1 cellular context compared by ENCODE assay signal in the genomic region with DNA sequence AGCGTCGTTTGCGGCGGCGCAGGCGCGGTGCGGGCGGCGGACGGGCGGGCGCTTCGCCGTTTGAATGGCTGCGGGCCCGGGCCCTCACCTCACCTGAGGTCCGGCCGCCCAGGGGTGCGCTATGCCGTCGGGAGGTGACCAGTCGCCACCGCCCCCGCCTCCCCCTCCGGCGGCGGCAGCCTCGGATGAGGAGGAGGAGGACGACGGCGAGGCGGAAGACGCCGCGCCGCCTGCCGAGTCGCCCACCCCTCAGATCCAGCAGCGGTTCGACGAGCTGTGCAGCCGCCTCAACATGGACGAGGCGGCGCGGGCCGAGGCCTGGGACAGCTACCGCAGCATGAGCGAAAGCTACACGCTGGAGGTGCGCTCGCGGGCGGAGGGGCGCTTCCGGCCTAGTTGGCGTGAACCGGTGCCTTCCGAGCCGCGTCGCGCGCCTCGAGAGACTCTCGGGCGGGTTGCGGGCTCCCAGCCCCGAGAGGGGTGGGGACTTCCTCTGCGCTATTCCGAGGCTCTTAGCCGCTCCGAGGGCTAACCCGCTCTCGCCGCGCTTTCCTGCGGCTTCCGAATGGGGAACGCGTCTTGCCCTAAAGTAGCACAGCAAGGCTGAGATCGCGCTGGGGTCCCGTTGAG.
TF ChIP-seq lines count a peak whose summit lies in the region.

A gene with protein sequence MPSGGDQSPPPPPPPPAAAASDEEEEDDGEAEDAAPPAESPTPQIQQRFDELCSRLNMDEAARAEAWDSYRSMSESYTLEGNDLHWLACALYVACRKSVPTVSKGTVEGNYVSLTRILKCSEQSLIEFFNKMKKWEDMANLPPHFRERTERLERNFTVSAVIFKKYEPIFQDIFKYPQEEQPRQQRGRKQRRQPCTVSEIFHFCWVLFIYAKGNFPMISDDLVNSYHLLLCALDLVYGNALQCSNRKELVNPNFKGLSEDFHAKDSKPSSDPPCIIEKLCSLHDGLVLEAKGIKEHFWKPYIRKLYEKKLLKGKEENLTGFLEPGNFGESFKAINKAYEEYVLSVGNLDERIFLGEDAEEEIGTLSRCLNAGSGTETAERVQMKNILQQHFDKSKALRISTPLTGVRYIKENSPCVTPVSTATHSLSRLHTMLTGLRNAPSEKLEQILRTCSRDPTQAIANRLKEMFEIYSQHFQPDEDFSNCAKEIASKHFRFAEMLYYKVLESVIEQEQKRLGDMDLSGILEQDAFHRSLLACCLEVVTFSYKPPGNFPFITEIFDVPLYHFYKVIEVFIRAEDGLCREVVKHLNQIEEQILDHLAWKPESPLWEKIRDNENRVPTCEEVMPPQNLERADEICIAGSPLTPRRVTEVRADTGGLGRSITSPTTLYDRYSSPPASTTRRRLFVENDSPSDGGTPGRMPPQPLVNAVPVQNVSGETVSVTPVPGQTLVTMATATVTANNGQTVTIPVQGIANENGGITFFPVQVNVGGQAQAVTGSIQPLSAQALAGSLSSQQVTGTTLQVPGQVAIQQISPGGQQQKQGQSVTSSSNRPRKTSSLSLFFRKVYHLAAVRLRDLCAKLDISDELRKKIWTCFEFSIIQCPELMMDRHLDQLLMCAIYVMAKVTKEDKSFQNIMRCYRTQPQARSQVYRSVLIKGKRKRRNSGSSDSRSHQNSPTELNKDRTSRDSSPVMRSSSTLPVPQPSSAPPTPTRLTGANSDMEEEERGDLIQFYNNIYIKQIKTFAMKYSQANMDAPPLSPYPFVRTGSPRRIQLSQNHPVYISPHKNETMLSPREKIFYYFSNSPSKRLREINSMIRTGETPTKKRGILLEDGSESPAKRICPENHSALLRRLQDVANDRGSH (plus strand): TSS at position 36 of the 630 bp plus-strand sequence. CDS start 86 bp downstream, at position 122.

TF ChIP-seq in H1, 55 proteins besides CTCF, POLR2A, EP300 and RAD21 (continued from another document):
- no peak for TF ChIP-seq SRF (IDR thresholded peaks at IDR 0.05; ENCODE audit: low read depth, low read length)
- TF ChIP-seq, protein P1, sequence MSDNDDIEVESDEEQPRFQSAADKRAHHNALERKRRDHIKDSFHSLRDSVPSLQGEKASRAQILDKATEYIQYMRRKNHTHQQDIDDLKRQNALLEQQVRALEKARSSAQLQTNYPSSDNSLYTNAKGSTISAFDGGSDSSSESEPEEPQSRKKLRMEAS (IDR thresholded peaks at IDR 0.05), result peak; percentile 44; the same call in 1 of the 2 replicates
- no peak for TF ChIP-seq CBX5 (IDR thresholded peaks at IDR 0.05; ENCODE audit: low read depth, low read length)
- no peak for TF ChIP-seq CHD1 (IDR thresholded peaks at IDR 0.05; ENCODE audit: low read depth, low read length)
- TF ChIP-seq RBBP5 (IDR thresholded peaks at IDR 0.05; ENCODE audit: borderline replicate concordance, low read depth, low read length), result peak; percentile 83
- TF ChIP-seq RFX5 (IDR thresholded peaks at IDR 0.05; ENCODE audit: borderline replicate concordance, low read depth, low read length), result no peak
- TF ChIP-seq SP4 (IDR thresholded peaks at IDR 0.05; ENCODE audit: low read length), result no peak
- no peak for TF ChIP-seq GTF2F1 (IDR thresholded peaks at IDR 0.05; ENCODE audit: borderline replicate concordance, low read depth, low read length)
